17 cellular contexts compared by ENCODE assay signal in genomic region chr3:100717637-100718487, GRCh38. TPM values are rescaled to one million over a fixed set of nuclear protein-coding genes. Genes with fewer than 3 reads are reported as not detected.
A peak's percentile ranks its signal among the peaks of the same experiment; 100 is the strongest.
DNase-seq lines count a peak whose midpoint lies in the region; ATAC-seq, FAIRE-seq and TF ChIP-seq lines count a peak whose summit lies in the region.
"Had no signal": no experiment of that assay in that cellular context is flagged by ENCODE, and none has a peak within 500 bp of the region (broad histone marks: within the 10 kb centered on the region; RNA-seq: fewer than 3 reads in every experiment).

No MANE protein-coding gene starts in this region.

- H2AFZ ChIP-seq in trophoblast cell (ENCODE audit: insufficient read depth, low read length, poor library complexity) (no peak overlapping the region), GM23338 (no peak overlapping the region)

- H3K9me2 ChIP-seq in GM23338 (ENCODE audit: insufficient read depth), result no peaks in the 10 kb centered on the region

- no peak for ATAC-seq in GM23338
- ATAC-seq in GM21360 (IDR thresholded peaks at IDR 0.05; ENCODE audit: unreplicated experiment), result no peak

- no peaks in the 10 kb centered on the region for H3K79me1 ChIP-seq in trophoblast cell (ENCODE audit: low read length)

- no peak overlapping the region for H3K4me3 Mint-ChIP-seq in GM23338

- no peak overlapping the region for H3K27ac Mint-ChIP-seq in GM23338
- H3K27ac Mint-ChIP-seq: IgD-negative memory B cell had no signal

- no peak overlapping the region for H3K18ac ChIP-seq in trophoblast cell (ENCODE audit: low read length)

- H4K91ac ChIP-seq in trophoblast cell (ENCODE audit: low read depth, low read length), result no peak overlapping the region

- H3K4ac ChIP-seq in trophoblast cell (ENCODE audit: low read depth, low read length), result peak overlapping the region; percentile 89

- H2BK12ac ChIP-seq in trophoblast cell (ENCODE audit: low read length), result no peak overlapping the region

- peaks cover 14% of the 10 kb centered on the region; the same call in 2 of the 3 replicates for H3K4me1 Mint-ChIP-seq in GM23338

- H4K8ac ChIP-seq in trophoblast cell (ENCODE audit: low read depth, low read length), result no peak overlapping the region

- H2BK120ac ChIP-seq in trophoblast cell (ENCODE audit: insufficient read depth, low read length, poor library complexity), result no peak overlapping the region

- H3K4me1 ChIP-seq in cardiac muscle cell (ENCODE audit: low read depth) (peaks cover 64% of the 10 kb centered on the region), right atrium auricular region (peaks cover 0 to 24% of the 10 kb centered on the region in 2 donors), trophoblast cell (ENCODE audit: control insufficient read depth in 1 of 2, insufficient read depth in 2 of 2, low read length in 2 of 2) (no peaks in the 10 kb centered on the region), GM23338 (ENCODE audit: insufficient read depth) (no peaks in the 10 kb centered on the region)

- H3K36me3 Mint-ChIP-seq in GM23338 (ENCODE audit: low read depth), result peaks cover 79% of the 10 kb centered on the region

- H3F3A ChIP-seq in GM23338 (replicated peaks; ENCODE audit: low read depth), result no peaks in the 10 kb centered on the region

- no CpG with 5 or more reads among the region's 4 CpGs for WGBS in trophoblast cell (ENCODE audit: extremely low coverage, insufficient coverage, insufficient read length)

- H4K12ac ChIP-seq in trophoblast cell (ENCODE audit: low read depth, low read length), result no peak overlapping the region

- H3K79me2 ChIP-seq in trophoblast cell (ENCODE audit: control insufficient read depth, insufficient read depth, low read length, poor library complexity) (no peaks in the 10 kb centered on the region), GM23338 (replicated peaks; ENCODE audit: insufficient read depth) (peaks cover 88% of the 10 kb centered on the region)

- FAIRE-seq in endometrium (lab: Jason Lieb, UNC), result peak; percentile 29
- FAIRE-seq: GM12892 had no signal

- TF ChIP-seq CTCF in cardiac muscle cell (IDR thresholded peaks at IDR 0.05; ENCODE audit: low read depth, low read length) (no peak), right atrium auricular region (IDR thresholded peaks at IDR 0.05) (no peak), LNCaP clone FGC (IDR thresholded peaks at IDR 0.05; ENCODE audit: control insufficient read depth, extremely low read depth, insufficient read depth) (no peak), GM23338 (conservative IDR thresholded peaks at IDR 0.05; ENCODE audit: low read depth in 2 of 2) (no peak)

- H2AK5ac ChIP-seq in trophoblast cell (ENCODE audit: low read length), result no peak overlapping the region

- H3K9me3 Mint-ChIP-seq in GM23338, result no peaks in the 10 kb centered on the region
- H3K9me3 Mint-ChIP-seq: IgD-negative memory B cell had no signal

- H3K4me2 ChIP-seq in trophoblast cell (ENCODE audit: low read length), result no peak overlapping the region
- H3K4me2 ChIP-seq in GM23338, result no peak overlapping the region

- no peak overlapping the region for H3K9ac ChIP-seq in trophoblast cell (ENCODE audit: low read length)

- no peaks in the 10 kb centered on the region for H3K9me3 ChIP-seq in cardiac muscle cell (ENCODE audit: low read depth)
- H3K9me3 ChIP-seq in right atrium auricular region, result no peaks in the 10 kb centered on the region
- no peaks in the 10 kb centered on the region for H3K9me3 ChIP-seq in trophoblast cell (ENCODE audit: insufficient read depth, low read depth, low read length)
- H3K9me3 ChIP-seq: SJCRH30 had no signal

- H3K36me3 ChIP-seq in cardiac muscle cell (peaks cover 63% of the 10 kb centered on the region), right atrium auricular region (peaks cover 61% of the 10 kb centered on the region), trophoblast cell (ENCODE audit: control insufficient read depth in 1 of 2, insufficient read depth in 2 of 2, low read length in 2 of 2) (peaks cover 20 to 23% of the 10 kb centered on the region in 2 experiments), GM23338 (ENCODE audit: insufficient read depth) (peaks cover 19% of the 10 kb centered on the region; the same call in 1 of the 2 replicates)

- H2BK5ac ChIP-seq in trophoblast cell (ENCODE audit: low read depth, low read length, poor library complexity), result no peak overlapping the region

- H3K14ac ChIP-seq in trophoblast cell (ENCODE audit: low read length), result no peak overlapping the region

- H3K27me3 Mint-ChIP-seq in GM23338 (ENCODE audit: insufficient read depth, low read depth, poor library complexity), result no peaks in the 10 kb centered on the region
- H3K27me3 Mint-ChIP-seq: CD4-positive, CD25-positive, alpha-beta regulatory T cell; IgD-negative memory B cell had no signal

- H3K27me3 ChIP-seq in cardiac muscle cell (no peaks in the 10 kb centered on the region), right atrium auricular region (no peaks in the 10 kb centered on the region), trophoblast cell (ENCODE audit: insufficient read depth, low read length) (no peaks in the 10 kb centered on the region), GM23338 (ENCODE audit: insufficient read depth) (no peaks in the 10 kb centered on the region)
- H3K27me3 ChIP-seq: SJCRH30 had no signal

- peak overlapping the region; percentile 0 for H3K4me3 ChIP-seq in cardiac muscle cell
- no peak overlapping the region for H3K4me3 ChIP-seq in right atrium auricular region
- peak overlapping the region; percentile 17; the same call in 1 of the 2 replicates for H3K4me3 ChIP-seq in LNCaP clone FGC (ENCODE audit: low read depth, low read length)
- no peak overlapping the region for H3K4me3 ChIP-seq in trophoblast cell (ENCODE audit: low read depth, low read length)
- no peak overlapping the region for H3K4me3 ChIP-seq in GM23338
- H3K4me3 ChIP-seq: SJCRH30 had no signal

- no peak for DNase-seq in cardiac muscle cell (ENCODE audit: low read depth in 1 of 2, low spot score in 1 of 2)
- DNase-seq in right atrium auricular region (ENCODE audit: low spot score), result no peak
- DNase-seq in LNCaP clone FGC (ENCODE audit: low read depth), result no peak
- no peak for DNase-seq in trophoblast cell
- DNase-seq in GM23338 (ENCODE audit: low spot score), result no peak
- DNase-seq in globus pallidus (ENCODE audit: low spot score), result no peak
- DNase-seq: CD4-positive, CD25-positive, alpha-beta regulatory T cell; DMS79; NCI-H146; NCI-H2107; NCI-H446 treated with DMSO at 0.1 percent for 48 hours; NCI-H82; SJCRH30 had no signal

- H3K27ac ChIP-seq in cardiac muscle cell (no peak overlapping the region), right atrium auricular region (no peak overlapping the region), trophoblast cell (ENCODE audit: low read depth, low read length) (no peak overlapping the region), GM23338 (ENCODE audit: low read depth) (no peak overlapping the region)

- no peak overlapping the region for H3K23ac ChIP-seq in trophoblast cell (ENCODE audit: low read length)

- peaks cover 19% of the 10 kb centered on the region for H4K20me1 ChIP-seq in GM23338 (replicated peaks; ENCODE audit: insufficient read depth)

TF ChIP-seq in GM23338, 12 proteins besides CTCF, POLR2A, EP300 and RAD21 (continues in another document):
- TF ChIP-seq ZNF114 (CRISPR knock-in tag; IDR thresholded peaks at IDR 0.05) (no peak), STAT1 (IDR thresholded peaks at IDR 0.05; ENCODE audit: unreplicated experiment) (no peak), NANOG (IDR thresholded peaks at IDR 0.05; ENCODE audit: borderline replicate concordance) (no peak), EZH2 (IDR thresholded peaks at IDR 0.05; ENCODE audit: low read depth, unreplicated experiment) (no peak), JUNB (IDR thresholded peaks at IDR 0.05; ENCODE audit: unreplicated experiment) (no peak), ETS1 (IDR thresholded peaks at IDR 0.05) (no peak), EZH2phosphoT487 (IDR thresholded peaks at IDR 0.05; ENCODE audit: unreplicated experiment) (no peak), POLR2AphosphoS5 (IDR thresholded peaks at IDR 0.05; ENCODE audit: low read depth) (no peak), ZNF331 (CRISPR knock-in tag; IDR thresholded peaks at IDR 0.05; ENCODE audit: low read depth) (no peak)

RNA-seq across cellular contexts. Expression of gene TFG, which starts 8.6 kb away (rescaled TPM):
- 136 and 187 TPM in 2 replicates for total RNA-seq in cardiac muscle cell
- 314 and 365 TPM in 2 replicates for polyA plus RNA-seq in cardiac muscle cell
- total RNA-seq in right atrium auricular region, result 100 to 1,000 TPM in 1 of 2 donors, 10 to 100 TPM in 1; 79.1 to 111 TPM
- 175 TPM in 2 replicates for polyA plus RNA-seq in trophoblast cell (2013)
- total RNA-seq in GM23338 (2014; rRNA removed; shearing (Covaris generic)), result 86.4 and 88.5 TPM in 2 replicates
- 83.5 and 87.6 TPM in 2 replicates for polyA plus RNA-seq in GM23338 (2016; fragmentation: Nextera tagmentation; extraction: Ambion mirVana)

Comparison
In these comparisons a context has a peak if more than half of its experiments do, and no peak if none do; other contexts are left out.
1. H3K4me3 ChIP-seq: peak in cardiac muscle cell (single experiment) and LNCaP clone FGC (single experiment); none in right atrium auricular region (0 of 2), trophoblast cell (single experiment) and GM23338 (single experiment).